ENCODE assay signal across 18 cellular contexts in genomic region chr21:28099296-28099695, GRCh38.
DNase-seq lines count a peak whose midpoint lies in the region; ATAC-seq and TF ChIP-seq lines count a peak whose summit lies in the region.
"Had no signal": no experiment of that assay in that cellular context is flagged by ENCODE, and none has a peak within 500 bp of the region (broad histone marks: within the 10 kb centered on the region; RNA-seq: fewer than 3 reads in every experiment).

No MANE protein-coding gene starts in this region.

- no peaks in the 10 kb centered on the region for H3K36me3 Mint-ChIP-seq in CD8-positive, alpha-beta memory T cell
- H3K36me3 Mint-ChIP-seq: naive B cell had no signal

- H3K27me3 Mint-ChIP-seq in CD8-positive, alpha-beta memory T cell = peaks cover 0 to 2% of the 10 kb centered on the region in 2 donors
- H3K27me3 Mint-ChIP-seq: activated CD4-positive, alpha-beta T cell treated with anti-CD3 and anti-CD28 coated beads, Interleukin-2, amount 10 ng/mL, durations not matched to agents 24 days and 14 days; dendritic cell treated with granulocyte-macrophage colony-stimulating factor and Interleukin-4, amounts not matched to agents 40 ng/mL and 50 ng/mL, for 4 days; naive B cell; stimulated activated naive CD8-positive, alpha-beta T cell treated with anti-CD3 and anti-CD28 coated beads, Interleukin-15, amount 100 ng/mL, for 72 hours had no signal

- CTCF ChIA-PET in CD8-positive, alpha-beta memory T cell (lab: Charles Lee) = no interaction called here

- DNase-seq in NCI-H446 treated with DMSO at 0.1 percent for 48 hours (lab: John Stamatoyannopoulos, UW) (peak; percentile 95), choroid plexus epithelial cell (ENCODE audit: low read depth) (peak; percentile 21), left lobe of liver (ENCODE audit: low spot score) (no peak), superior temporal gyrus (ENCODE audit: extremely low spot score) (peak; percentile 25), SHP77 (lab: John Stamatoyannopoulos, UW) (no peak)
- DNase-seq in CD8-positive, alpha-beta memory T cell = no peak
- DNase-seq: activated CD4-positive, alpha-beta T cell treated with anti-CD3 and anti-CD28 coated beads, Interleukin-2, amount 10 ng/mL, durations not matched to agents 24 days and 14 days; activated T-cell treated with anti-CD3 and anti-CD28 coated beads, Interleukin-2, amount 50 U/mL, for 48 hours; COR-L47; H9; MM.1S; naive B cell; NCI-H2107; retina; stimulated activated naive CD8-positive, alpha-beta T cell treated with anti-CD3 and anti-CD28 coated beads, Interleukin-15, amount 100 ng/mL, for 72 hours had no signal

- POLR2A ChIA-PET in CD8-positive, alpha-beta memory T cell (lab: Charles Lee) = no interaction called here

- no peaks in the 10 kb centered on the region for H3K36me3 ChIP-seq in CD8-positive, alpha-beta memory T cell (ENCODE audit: insufficient read depth, low read length)

- H3K4me1 Mint-ChIP-seq in CD8-positive, alpha-beta memory T cell = no peaks in the 10 kb centered on the region
- H3K4me1 Mint-ChIP-seq: activated CD4-positive, alpha-beta T cell treated with anti-CD3 and anti-CD28 coated beads, Interleukin-2, amount 10 ng/mL, durations not matched to agents 24 days and 14 days; H9; naive B cell; stimulated activated naive CD8-positive, alpha-beta T cell treated with anti-CD3 and anti-CD28 coated beads, Interleukin-15, amount 100 ng/mL, for 72 hours had no signal

- H3K4me3 Mint-ChIP-seq in CD8-positive, alpha-beta memory T cell = no peak overlapping the region
- H3K4me3 Mint-ChIP-seq: activated CD4-positive, alpha-beta T cell treated with anti-CD3 and anti-CD28 coated beads, Interleukin-2, amount 10 ng/mL, durations not matched to agents 24 days and 14 days; dendritic cell treated with granulocyte-macrophage colony-stimulating factor and Interleukin-4, amounts not matched to agents 40 ng/mL and 50 ng/mL, for 4 days; H9; naive B cell; stimulated activated naive CD8-positive, alpha-beta T cell treated with anti-CD3 and anti-CD28 coated beads, Interleukin-15, amount 100 ng/mL, for 72 hours had no signal

- peaks cover 0 to 5% (median 0%) of the 10 kb centered on the region in 5 donors for H3K9me3 Mint-ChIP-seq in CD8-positive, alpha-beta memory T cell
- H3K9me3 Mint-ChIP-seq: activated CD4-positive, alpha-beta T cell treated with anti-CD3 and anti-CD28 coated beads, Interleukin-2, amount 10 ng/mL, durations not matched to agents 24 days and 14 days; dendritic cell treated with granulocyte-macrophage colony-stimulating factor and Interleukin-4, amounts not matched to agents 40 ng/mL and 50 ng/mL, for 4 days; H9; stimulated activated naive CD8-positive, alpha-beta T cell treated with anti-CD3 and anti-CD28 coated beads, Interleukin-15, amount 100 ng/mL, for 72 hours had no signal

- no peaks in the 10 kb centered on the region for H3K9me3 ChIP-seq in CD8-positive, alpha-beta memory T cell (ENCODE audit: low read length)

- no peaks in the 10 kb centered on the region for H3K27me3 ChIP-seq in CD8-positive, alpha-beta memory T cell (ENCODE audit: insufficient read depth, low read length, poor library complexity, severe bottlenecking)

- H3K4me1 ChIP-seq in CD8-positive, alpha-beta memory T cell (ENCODE audit: insufficient read depth, low read length) = no peaks in the 10 kb centered on the region

- H3K4me3 ChIP-seq in choroid plexus epithelial cell (ENCODE audit: low read depth, low read length) = no peak overlapping the region
- no peak overlapping the region for H3K4me3 ChIP-seq in CD8-positive, alpha-beta memory T cell (ENCODE audit: low read length)

- no peak overlapping the region for H3K27ac Mint-ChIP-seq in CD8-positive, alpha-beta memory T cell
- H3K27ac Mint-ChIP-seq: activated CD4-positive, alpha-beta T cell treated with anti-CD3 and anti-CD28 coated beads, Interleukin-2, amount 10 ng/mL, durations not matched to agents 24 days and 14 days; dendritic cell treated with granulocyte-macrophage colony-stimulating factor and Interleukin-4, amounts not matched to agents 40 ng/mL and 50 ng/mL, for 4 days; H9; naive B cell; stimulated activated naive CD8-positive, alpha-beta T cell treated with anti-CD3 and anti-CD28 coated beads, Interleukin-15, amount 100 ng/mL, for 72 hours had no signal

- H3K27ac ChIP-seq in CD8-positive, alpha-beta memory T cell (ENCODE audit: low read depth, low read length) = no peak overlapping the region

- ATAC-seq in left lobe of liver (peak; percentile 57), HG02678 (IDR thresholded peaks at IDR 0.05; ENCODE audit: unreplicated experiment) (no peak)
- ATAC-seq: Panc1; stimulated activated naive CD8-positive, alpha-beta T cell treated with anti-CD3 and anti-CD28 coated beads, Interleukin-15, amount 100 ng/mL, for 72 hours had no signal

- no peak for TF ChIP-seq CTCF in choroid plexus epithelial cell (conservative IDR thresholded peaks at IDR 0.05; ENCODE audit: low read depth, low read length)

Comparison
In these comparisons a context has a peak if more than half of its experiments do, and no peak if none do; other contexts are left out.
1. DNase-seq: peak in NCI-H446 treated with DMSO at 0.1 percent for 48 hours (single experiment), choroid plexus epithelial cell (single experiment) and superior temporal gyrus (single experiment); none in left lobe of liver (single experiment), CD8-positive, alpha-beta memory T cell (0 of 5) and SHP77 (0 of 2).